Comparison of ENCODE assay signal across 4 cellular contexts in the genomic region with DNA sequence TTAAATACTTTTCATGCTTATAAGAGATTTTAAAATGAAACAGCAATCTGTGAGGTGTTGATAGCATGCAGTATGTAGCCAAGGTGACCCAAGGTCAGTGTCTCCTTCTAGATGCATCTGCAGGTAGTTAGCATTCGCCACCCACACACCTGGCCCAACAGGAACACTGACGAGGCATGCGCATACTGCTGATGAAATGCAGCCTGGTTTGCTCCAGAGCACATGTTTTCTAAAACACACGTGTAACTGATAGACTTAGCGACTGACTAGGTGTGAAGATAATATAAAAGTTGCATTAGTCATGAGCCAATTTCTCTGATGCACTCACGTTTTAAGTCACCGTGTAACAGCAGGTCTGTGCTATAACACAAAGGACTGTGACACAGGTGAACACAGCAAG.
A peak's percentile ranks its signal among the peaks of the same experiment; 100 is the strongest.
TF ChIP-seq lines count a peak whose summit lies in the region.

No MANE protein-coding gene starts in this region.

TF ChIP-seq in GM23338, 12 proteins besides CTCF, POLR2A, EP300 and RAD21:
- TF ChIP-seq NANOG (IDR thresholded peaks at IDR 0.05; ENCODE audit: borderline replicate concordance), result no peak
TF ChIP-seq in GM23338: peak in this region for 0.

TF ChIP-seq in IMR-90, 13 proteins besides CTCF, POLR2A, EP300 and RAD21:
- no peak for TF ChIP-seq SMC3 (IDR thresholded peaks at IDR 0.05; ENCODE audit: low read depth, low read length)
- no peak for TF ChIP-seq RCOR1 (IDR thresholded peaks at IDR 0.05; ENCODE audit: insufficient replicate concordance, low read length)
- TF ChIP-seq, protein P1, sequence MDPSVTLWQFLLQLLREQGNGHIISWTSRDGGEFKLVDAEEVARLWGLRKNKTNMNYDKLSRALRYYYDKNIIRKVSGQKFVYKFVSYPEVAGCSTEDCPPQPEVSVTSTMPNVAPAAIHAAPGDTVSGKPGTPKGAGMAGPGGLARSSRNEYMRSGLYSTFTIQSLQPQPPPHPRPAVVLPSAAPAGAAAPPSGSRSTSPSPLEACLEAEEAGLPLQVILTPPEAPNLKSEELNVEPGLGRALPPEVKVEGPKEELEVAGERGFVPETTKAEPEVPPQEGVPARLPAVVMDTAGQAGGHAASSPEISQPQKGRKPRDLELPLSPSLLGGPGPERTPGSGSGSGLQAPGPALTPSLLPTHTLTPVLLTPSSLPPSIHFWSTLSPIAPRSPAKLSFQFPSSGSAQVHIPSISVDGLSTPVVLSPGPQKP (IDR thresholded peaks at IDR 0.05; ENCODE audit: borderline replicate concordance, low read depth, low read length), result no peak

TF ChIP-seq in H1, 55 proteins besides CTCF, POLR2A, EP300 and RAD21:
- no peak for TF ChIP-seq BACH1 (IDR thresholded peaks at IDR 0.05; ENCODE audit: low read length)
- TF ChIP-seq, protein P2, sequence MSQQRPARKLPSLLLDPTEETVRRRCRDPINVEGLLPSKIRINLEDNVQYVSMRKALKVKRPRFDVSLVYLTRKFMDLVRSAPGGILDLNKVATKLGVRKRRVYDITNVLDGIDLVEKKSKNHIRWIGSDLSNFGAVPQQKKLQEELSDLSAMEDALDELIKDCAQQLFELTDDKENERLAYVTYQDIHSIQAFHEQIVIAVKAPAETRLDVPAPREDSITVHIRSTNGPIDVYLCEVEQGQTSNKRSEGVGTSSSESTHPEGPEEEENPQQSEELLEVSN (IDR thresholded peaks at IDR 0.05), result peak; percentile 64
- no peak for TF ChIP-seq TAF1 (IDR thresholded peaks at IDR 0.05; ENCODE audit: low read depth, low read length)
- peak; percentile 86 for TF ChIP-seq POU5F1 (IDR thresholded peaks at IDR 0.05; ENCODE audit: low read depth, low read length)
- no peak for TF ChIP-seq KDM1A (IDR thresholded peaks at IDR 0.05; ENCODE audit: borderline replicate concordance, low read length)
- TF ChIP-seq RBBP5 (IDR thresholded peaks at IDR 0.05; ENCODE audit: borderline replicate concordance, low read depth, low read length), result no peak
- TF ChIP-seq CREB1 (IDR thresholded peaks at IDR 0.05), result no peak
- TF ChIP-seq GABPA (IDR thresholded peaks at IDR 0.05; ENCODE audit: borderline replicate concordance, insufficient read depth, low read length), result no peak
- TF ChIP-seq POLR2AphosphoS5 (IDR thresholded peaks at IDR 0.05; ENCODE audit: low read depth, low read length), result no peak
- no peak for TF ChIP-seq BCL11A (IDR thresholded peaks at IDR 0.05; ENCODE audit: low read depth in 2 of 2, low read length in 2 of 2)
- TF ChIP-seq HDAC6 (IDR thresholded peaks at IDR 0.05; ENCODE audit: low read depth, low read length), result no peak
- no peak for TF ChIP-seq EZH2 (IDR thresholded peaks at IDR 0.05; ENCODE audit: low read depth, low read length, severe bottlenecking)
- TF ChIP-seq, protein P3, sequence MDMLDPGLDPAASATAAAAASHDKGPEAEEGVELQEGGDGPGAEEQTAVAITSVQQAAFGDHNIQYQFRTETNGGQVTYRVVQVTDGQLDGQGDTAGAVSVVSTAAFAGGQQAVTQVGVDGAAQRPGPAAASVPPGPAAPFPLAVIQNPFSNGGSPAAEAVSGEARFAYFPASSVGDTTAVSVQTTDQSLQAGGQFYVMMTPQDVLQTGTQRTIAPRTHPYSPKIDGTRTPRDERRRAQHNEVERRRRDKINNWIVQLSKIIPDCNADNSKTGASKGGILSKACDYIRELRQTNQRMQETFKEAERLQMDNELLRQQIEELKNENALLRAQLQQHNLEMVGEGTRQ (IDR thresholded peaks at IDR 0.05; ENCODE audit: low read length), result no peak
- no peak for TF ChIP-seq RXRA (IDR thresholded peaks at IDR 0.05; ENCODE audit: insufficient read depth, low read depth, low read length)
- no peak for TF ChIP-seq PHF8 (conservative IDR thresholded peaks at IDR 0.05; ENCODE audit: low read depth, low read length)
- no peak for TF ChIP-seq NANOG (IDR thresholded peaks at IDR 0.05; ENCODE audit: insufficient read depth, low read depth, low read length, poor library complexity, severe bottlenecking)
- no peak for TF ChIP-seq JUN (IDR thresholded peaks at IDR 0.05; ENCODE audit: low read depth, low read length)
- TF ChIP-seq TAF7 (optimal IDR thresholded peaks at IDR 0.05; ENCODE audit: borderline replicate concordance, low read depth, low read length), result no peak
- no peak for TF ChIP-seq CHD2 (IDR thresholded peaks at IDR 0.05; ENCODE audit: low read length)
- peak; percentile 77; the same call in 1 of the 2 replicates for TF ChIP-seq TCF12 (IDR thresholded peaks at IDR 0.05; ENCODE audit: low read depth, low read length)
- TF ChIP-seq SP1 (IDR thresholded peaks at IDR 0.05; ENCODE audit: low read depth, low read length), result no peak
- TF ChIP-seq, protein P4, sequence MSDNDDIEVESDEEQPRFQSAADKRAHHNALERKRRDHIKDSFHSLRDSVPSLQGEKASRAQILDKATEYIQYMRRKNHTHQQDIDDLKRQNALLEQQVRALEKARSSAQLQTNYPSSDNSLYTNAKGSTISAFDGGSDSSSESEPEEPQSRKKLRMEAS (IDR thresholded peaks at IDR 0.05), result peak; percentile 81

TF ChIP-seq in neural cell, 6 proteins besides CTCF, POLR2A, EP300 and RAD21:
- TF ChIP-seq TAF1 (IDR thresholded peaks at IDR 0.05; ENCODE audit: low read depth) (no peak), POLR2AphosphoS5 (IDR thresholded peaks at IDR 0.05) (no peak), SMC3 (conservative IDR thresholded peaks at IDR 0.05; ENCODE audit: poor library complexity) (no peak), MXI1 (conservative IDR thresholded peaks at IDR 0.05; ENCODE audit: poor library complexity, severe bottlenecking) (no peak), EZH2 (IDR thresholded peaks at IDR 0.05; ENCODE audit: borderline replicate concordance, insufficient read depth, low read length, poor library complexity, severe bottlenecking) (no peak)
- TF ChIP-seq, protein P5, sequence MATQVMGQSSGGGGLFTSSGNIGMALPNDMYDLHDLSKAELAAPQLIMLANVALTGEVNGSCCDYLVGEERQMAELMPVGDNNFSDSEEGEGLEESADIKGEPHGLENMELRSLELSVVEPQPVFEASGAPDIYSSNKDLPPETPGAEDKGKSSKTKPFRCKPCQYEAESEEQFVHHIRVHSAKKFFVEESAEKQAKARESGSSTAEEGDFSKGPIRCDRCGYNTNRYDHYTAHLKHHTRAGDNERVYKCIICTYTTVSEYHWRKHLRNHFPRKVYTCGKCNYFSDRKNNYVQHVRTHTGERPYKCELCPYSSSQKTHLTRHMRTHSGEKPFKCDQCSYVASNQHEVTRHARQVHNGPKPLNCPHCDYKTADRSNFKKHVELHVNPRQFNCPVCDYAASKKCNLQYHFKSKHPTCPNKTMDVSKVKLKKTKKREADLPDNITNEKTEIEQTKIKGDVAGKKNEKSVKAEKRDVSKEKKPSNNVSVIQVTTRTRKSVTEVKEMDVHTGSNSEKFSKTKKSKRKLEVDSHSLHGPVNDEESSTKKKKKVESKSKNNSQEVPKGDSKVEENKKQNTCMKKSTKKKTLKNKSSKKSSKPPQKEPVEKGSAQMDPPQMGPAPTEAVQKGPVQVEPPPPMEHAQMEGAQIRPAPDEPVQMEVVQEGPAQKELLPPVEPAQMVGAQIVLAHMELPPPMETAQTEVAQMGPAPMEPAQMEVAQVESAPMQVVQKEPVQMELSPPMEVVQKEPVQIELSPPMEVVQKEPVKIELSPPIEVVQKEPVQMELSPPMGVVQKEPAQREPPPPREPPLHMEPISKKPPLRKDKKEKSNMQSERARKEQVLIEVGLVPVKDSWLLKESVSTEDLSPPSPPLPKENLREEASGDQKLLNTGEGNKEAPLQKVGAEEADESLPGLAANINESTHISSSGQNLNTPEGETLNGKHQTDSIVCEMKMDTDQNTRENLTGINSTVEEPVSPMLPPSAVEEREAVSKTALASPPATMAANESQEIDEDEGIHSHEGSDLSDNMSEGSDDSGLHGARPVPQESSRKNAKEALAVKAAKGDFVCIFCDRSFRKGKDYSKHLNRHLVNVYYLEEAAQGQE (IDR thresholded peaks at IDR 0.05; ENCODE audit: borderline replicate concordance), result no peak
